ENCODE assay signal across 8 cellular contexts in genomic region chr18:76351961-76352581, GRCh38.
DNase-seq lines count a peak whose midpoint lies in the region; ATAC-seq, FAIRE-seq and TF ChIP-seq lines count a peak whose summit lies in the region.

No MANE protein-coding gene starts in this region.

- H3K9me3 Mint-ChIP-seq in activated CD8-positive, alpha-beta memory T cell treated with anti-CD3 and anti-CD28 coated beads, Interleukin-2, amount 10 ng/mL, durations not matched to agents 7 days and 5 days (ENCODE audit: low read depth): no peaks in the 10 kb centered on the region

- H3K4me3 ChIP-seq in HFF-Myc (replicated peaks; ENCODE audit: low read depth, low read length): no peak overlapping the region
- H3K4me3 ChIP-seq in skeletal muscle tissue (ENCODE audit: low read length in 3 of 3): peak overlapping the region in 2 of 3 donors; percentile 17 to 27

- H3K9me3 ChIP-seq in skeletal muscle tissue (ENCODE audit: control insufficient read depth in 3 of 3, low read length in 3 of 3): peaks cover 0 to 1% (median 0%) of the 10 kb centered on the region in 3 donors

- H3K4me3 Mint-ChIP-seq in activated CD8-positive, alpha-beta memory T cell treated with anti-CD3 and anti-CD28 coated beads, Interleukin-2, amount 10 ng/mL, durations not matched to agents 7 days and 5 days: no peak overlapping the region

- no peak for ATAC-seq in activated CD8-positive, alpha-beta memory T cell treated with anti-CD3 and anti-CD28 coated beads, Interleukin-2, amount 10 ng/mL, durations not matched to agents 7 days and 5 days

- peaks cover 0 to 7% (median 0%) of the 10 kb centered on the region in 3 donors for H3K27me3 ChIP-seq in skeletal muscle tissue (ENCODE audit: control insufficient read depth in 3 of 3, insufficient read depth in 3 of 3, low read length in 3 of 3)

- no peak for TF ChIP-seq CTCF in HFF-Myc (IDR thresholded peaks at IDR 0.05; ENCODE audit: low read depth, low read length, missing control alignments)

- no peaks in the 10 kb centered on the region for H3K36me3 Mint-ChIP-seq in activated CD8-positive, alpha-beta memory T cell treated with anti-CD3 and anti-CD28 coated beads, Interleukin-2, amount 10 ng/mL, durations not matched to agents 7 days and 5 days

- H3K27me3 Mint-ChIP-seq in activated CD8-positive, alpha-beta memory T cell treated with anti-CD3 and anti-CD28 coated beads, Interleukin-2, amount 10 ng/mL, durations not matched to agents 7 days and 5 days: peaks cover 5% of the 10 kb centered on the region

- peaks cover 2% of the 10 kb centered on the region for H3K4me1 Mint-ChIP-seq in activated CD8-positive, alpha-beta memory T cell treated with anti-CD3 and anti-CD28 coated beads, Interleukin-2, amount 10 ng/mL, durations not matched to agents 7 days and 5 days

- H3K4me1 ChIP-seq in skeletal muscle tissue (ENCODE audit: control insufficient read depth in 3 of 3, insufficient read depth in 3 of 3, low read length in 3 of 3): peaks cover 9 to 16% (median 12%) of the 10 kb centered on the region in 3 donors

- peaks cover 4 to 9% (median 7%) of the 10 kb centered on the region in 3 donors for H3K36me3 ChIP-seq in skeletal muscle tissue (ENCODE audit: control insufficient read depth in 3 of 3, insufficient read depth in 3 of 3, low read length in 3 of 3)

- CTCF ChIA-PET in activated CD8-positive, alpha-beta memory T cell treated with anti-CD3 and anti-CD28 coated beads, Interleukin-2, amount 10 ng/mL, durations not matched to agents 7 days and 5 days (lab: Charles Lee): no interaction called here

- no peak overlapping the region for H3K9ac ChIP-seq in skeletal muscle tissue (ENCODE audit: low read depth in 1 of 3, low read length in 3 of 3)

- FAIRE-seq in RCC 7860 (lab: Jason Lieb, UNC) (no peak), HTR-8/SVneo (lab: Jason Lieb, UNC) (no peak)

- no peak overlapping the region for H3K27ac Mint-ChIP-seq in activated CD8-positive, alpha-beta memory T cell treated with anti-CD3 and anti-CD28 coated beads, Interleukin-2, amount 10 ng/mL, durations not matched to agents 7 days and 5 days

- peak; percentile 68 for DNase-seq in HFF-Myc (ENCODE audit: extremely low read depth, low read depth)
- peak; percentile 26 for DNase-seq in RCC 7860 (ENCODE audit: low spot score)
- DNase-seq in glomerular visceral epithelial cell (ENCODE audit: extremely low spot score): peak; percentile 71
- DNase-seq in HTR-8/SVneo (ENCODE audit: insufficient read length, low spot score): no peak
- no peak for DNase-seq in effector CD8-positive, alpha-beta T cell (lab: John Stamatoyannopoulos, UW)
- no peak for DNase-seq in activated CD8-positive, alpha-beta memory T cell treated with anti-CD3 and anti-CD28 coated beads, Interleukin-2, amount 10 ng/mL, durations not matched to agents 7 days and 5 days
- DNase-seq in stimulated activated CD8-positive, alpha-beta memory T cell treated with anti-CD3 and anti-CD28 coated beads, Interleukin-4, amount 100 ng/mL, for 48 hours: no peak

- no peak overlapping the region for H3K27ac ChIP-seq in skeletal muscle tissue (ENCODE audit: low read depth, low read length)

Comparison
In these comparisons a context has a peak if more than half of its experiments do, and no peak if none do; other contexts are left out.
1. DNase-seq: peak in HFF-Myc (single experiment), RCC 7860 (single experiment) and glomerular visceral epithelial cell (single experiment); none in HTR-8/SVneo (single experiment), effector CD8-positive, alpha-beta T cell (single experiment), activated CD8-positive, alpha-beta memory T cell treated with anti-CD3 and anti-CD28 coated beads, Interleukin-2, amount 10 ng/mL, durations not matched to agents 7 days and 5 days (single experiment) and stimulated activated CD8-positive, alpha-beta memory T cell treated with anti-CD3 and anti-CD28 coated beads, Interleukin-4, amount 100 ng/mL, for 48 hours (single experiment).